In genomic region chr12:7092986-7093460, GRCh38 we compare ENCODE assay signal across 1 cellular context.
TF ChIP-seq lines count a peak whose summit lies in the region.

No MANE protein-coding gene starts in this region.

TF ChIP-seq in SK-N-SH, 30 proteins besides CTCF, POLR2A, EP300 and RAD21 (continued from another document):
- TF ChIP-seq ELF1 (IDR thresholded peaks at IDR 0.05): no peak
- no peak for TF ChIP-seq RXRA (IDR thresholded peaks at IDR 0.05; ENCODE audit: borderline replicate concordance, low read depth)
- no peak for TF ChIP-seq MXI1 (IDR thresholded peaks at IDR 0.05; ENCODE audit: low read depth, low read length)
- TF ChIP-seq TCF12 (IDR thresholded peaks at IDR 0.05): no peak
- TF ChIP-seq SMC3 (IDR thresholded peaks at IDR 0.05; ENCODE audit: low read depth, low read length): no peak
- TF ChIP-seq CHD2 (IDR thresholded peaks at IDR 0.05; ENCODE audit: low read length, partially characterized antibody): no peak
- TF ChIP-seq, protein P1, sequence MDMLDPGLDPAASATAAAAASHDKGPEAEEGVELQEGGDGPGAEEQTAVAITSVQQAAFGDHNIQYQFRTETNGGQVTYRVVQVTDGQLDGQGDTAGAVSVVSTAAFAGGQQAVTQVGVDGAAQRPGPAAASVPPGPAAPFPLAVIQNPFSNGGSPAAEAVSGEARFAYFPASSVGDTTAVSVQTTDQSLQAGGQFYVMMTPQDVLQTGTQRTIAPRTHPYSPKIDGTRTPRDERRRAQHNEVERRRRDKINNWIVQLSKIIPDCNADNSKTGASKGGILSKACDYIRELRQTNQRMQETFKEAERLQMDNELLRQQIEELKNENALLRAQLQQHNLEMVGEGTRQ (IDR thresholded peaks at IDR 0.05; ENCODE audit: borderline replicate concordance, low read depth, low read length): no peak
- no peak for TF ChIP-seq GABPA (IDR thresholded peaks at IDR 0.05; ENCODE audit: low read depth)
- no peak for TF ChIP-seq RCOR1 (IDR thresholded peaks at IDR 0.05; ENCODE audit: low read length)
- no peak for TF ChIP-seq FOXM1 (IDR thresholded peaks at IDR 0.05; ENCODE audit: low read depth)
- no peak for TF ChIP-seq FOSL2 (IDR thresholded peaks at IDR 0.05; ENCODE audit: borderline replicate concordance, low read depth)
- no peak for TF ChIP-seq MAX (IDR thresholded peaks at IDR 0.05; ENCODE audit: low read depth)
- TF ChIP-seq JUND (IDR thresholded peaks at IDR 0.05): no peak
- TF ChIP-seq YY1 (IDR thresholded peaks at IDR 0.05; ENCODE audit: low read depth): no peak
- TF ChIP-seq TEAD4 (IDR thresholded peaks at IDR 0.05; ENCODE audit: borderline replicate concordance, insufficient read depth): no peak
- no peak for TF ChIP-seq NRF1 (IDR thresholded peaks at IDR 0.05; ENCODE audit: low read depth, low read length)
